ENCODE assay signal across 8 cellular contexts in the genomic region with DNA sequence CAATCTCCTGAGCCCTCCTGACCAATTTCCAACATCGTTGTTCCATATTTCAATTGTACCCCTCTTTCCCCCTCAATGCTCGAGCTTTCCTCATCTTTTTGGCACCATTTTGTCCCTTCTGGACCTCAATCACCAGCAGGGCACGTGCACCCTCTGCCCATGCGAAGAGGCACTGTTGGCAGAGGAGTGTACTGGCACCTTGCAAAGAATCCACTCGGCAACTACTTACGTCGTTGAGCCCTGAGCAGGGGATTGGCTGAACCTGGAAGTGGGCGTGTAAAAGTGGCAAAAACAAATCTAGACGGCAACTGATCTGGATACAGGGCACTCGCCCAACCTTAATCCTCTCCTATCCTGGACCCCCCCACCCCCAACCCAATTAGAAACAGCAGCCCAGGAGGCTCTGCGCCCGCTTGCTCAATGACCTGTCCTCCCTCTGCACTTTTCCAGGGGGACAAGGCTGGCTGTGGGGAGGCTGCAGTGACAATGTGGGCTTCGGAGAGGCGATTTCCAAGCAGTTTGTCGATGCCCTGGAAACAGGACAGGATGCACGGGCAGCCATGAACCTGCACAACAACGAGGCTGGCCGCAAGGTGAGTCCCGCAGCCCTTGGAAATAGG. TPM values are rescaled to one million over a fixed set of nuclear protein-coding genes. Genes with fewer than 3 reads are reported as not detected.
DNase-seq lines count a peak whose midpoint lies in the region; ATAC-seq, FAIRE-seq and TF ChIP-seq lines count a peak whose summit lies in the region.

No MANE protein-coding gene starts in this region.

- peaks cover 21% of the 10 kb centered on the region for H3K27me3 ChIP-seq in OCI-LY3 (ENCODE audit: low read depth, low read length)
- peaks cover 0 to 36% (median 3%) of the 10 kb centered on the region in 4 donors for H3K27me3 ChIP-seq in esophagus muscularis mucosa
- H3K27me3 ChIP-seq in muscle layer of colon (ENCODE audit: control insufficient read depth in 1 of 2, insufficient read depth in 2 of 2, low read length in 2 of 2) = peaks cover 18 to 26% of the 10 kb centered on the region in 2 donors

- H2AFZ ChIP-seq in OCI-LY3 (ENCODE audit: low read depth, low read length) = peak overlapping the region; percentile 90

- no peak for TF ChIP-seq CTCF in D721Med (IDR thresholded peaks at IDR 0.05; ENCODE audit: insufficient read depth, missing control alignments)
- TF ChIP-seq CTCF in OCI-LY3 (IDR thresholded peaks at IDR 0.05; ENCODE audit: low read depth, low read length) = no peak
- TF ChIP-seq CTCF in esophagus muscularis mucosa (IDR thresholded peaks at IDR 0.05) = no peak

- H3K4me1 ChIP-seq in OCI-LY3 (ENCODE audit: low read length) = 0 out of 2 replicates have a peak, but pooled peaks cover 3% of the 10 kb centered on the region
- peaks cover 13 to 20% (median 16%) of the 10 kb centered on the region in 4 donors for H3K4me1 ChIP-seq in esophagus muscularis mucosa
- H3K4me1 ChIP-seq in muscle layer of colon (ENCODE audit: insufficient read depth, low read length) = peaks cover 8% of the 10 kb centered on the region

- DNase-seq in D721Med (ENCODE audit: insufficient read length, low spot score) = peak; percentile 41
- DNase-seq in HuH-7.5 (ENCODE audit: low spot score) = peak; percentile 68
- peak; percentile 87 for DNase-seq in activated T-cell treated with anti-CD3 and anti-CD28 coated beads for 48 hours (ENCODE audit: low read depth)
- DNase-seq in esophagus muscularis mucosa (ENCODE audit: extremely low spot score) = peak; percentile 98
- peak; percentile 67 to 88 for DNase-seq in stimulated activated CD8-positive, alpha-beta memory T cell treated with anti-CD3 and anti-CD28 coated beads, Interleukin-4, amount 100 ng/mL, for 4 hours (ENCODE audit: low read depth in 2 of 2, low spot score in 1 of 2)

- H3K9ac ChIP-seq in OCI-LY3 (ENCODE audit: low read length) (peak overlapping the region; percentile 39), muscle layer of colon (ENCODE audit: low read length) (no peak overlapping the region)

- 3% methylated on average over 11 of the region's 19 CpGs for WGBS in esophagus muscularis mucosa

- FAIRE-seq in D721Med (lab: Jason Lieb, UNC) = peak; percentile 80

- intact Hi-C loops in esophagus muscularis mucosa (cut with DNase I) = no loop called here

- H3K9me3 ChIP-seq in OCI-LY3 (ENCODE audit: insufficient read depth, low read length) = no peaks in the 10 kb centered on the region
- no peaks in the 10 kb centered on the region for H3K9me3 ChIP-seq in esophagus muscularis mucosa
- H3K9me3 ChIP-seq in muscle layer of colon (ENCODE audit: low read length) = no peaks in the 10 kb centered on the region

- H3K27ac ChIP-seq in OCI-LY3 (ENCODE audit: low read length) (no peak overlapping the region), esophagus muscularis mucosa (replicated peaks in 1 of 4) (no peak overlapping the region), muscle layer of colon (ENCODE audit: low read depth, low read length) (no peak overlapping the region)

- no peak for TF ChIP-seq EP300 in esophagus muscularis mucosa (IDR thresholded peaks at IDR 0.05)

- peak overlapping the region; percentile 86 for H3K4me3 ChIP-seq in OCI-LY3 (ENCODE audit: low read length)
- H3K4me3 ChIP-seq in esophagus muscularis mucosa = peak overlapping the region; percentile 52 to 60 (median 56)
- peak overlapping the region; percentile 50 to 70 for H3K4me3 ChIP-seq in muscle layer of colon (ENCODE audit: low read depth in 1 of 2, low read length in 2 of 2)

- TF ChIP-seq POLR2A in esophagus muscularis mucosa (IDR thresholded peaks at IDR 0.05; ENCODE audit: low read depth) = no peak

- H3K79me2 ChIP-seq in OCI-LY3 (ENCODE audit: low read length) = no peaks in the 10 kb centered on the region

- peak overlapping the region; percentile 100 for H3K4me2 ChIP-seq in OCI-LY3 (ENCODE audit: low read length)

- H3K36me3 ChIP-seq in OCI-LY3 (replicated peaks; ENCODE audit: low read depth, low read length) = no peaks in the 10 kb centered on the region
- peaks cover under 1 to 16% (median 9%) of the 10 kb centered on the region in 4 donors for H3K36me3 ChIP-seq in esophagus muscularis mucosa
- H3K36me3 ChIP-seq in muscle layer of colon (ENCODE audit: insufficient read depth, low read length) = peaks cover 1% of the 10 kb centered on the region

- no peaks in the 10 kb centered on the region for H4K20me1 ChIP-seq in OCI-LY3 (ENCODE audit: insufficient read depth, low read length)

- peak; percentile 98 for ATAC-seq in GM21526 (IDR thresholded peaks at IDR 0.05; ENCODE audit: low FRiP score, unreplicated experiment)

RNA-seq across cellular contexts. Expression of gene WNT8B, which starts 18.8 kb away (rescaled TPM):
- total RNA-seq in esophagus muscularis mucosa = not detected

RNA-seq across cellular contexts. Expression of gene SEC31B, which starts 38.1 kb away (rescaled TPM):
- 1 to 10 TPM; 2.8 to 5.2 (median 4.1) TPM for total RNA-seq in esophagus muscularis mucosa

RNA-seq across cellular contexts. Expression of gene NDUFB8, which starts 48.1 kb away (rescaled TPM):
- total RNA-seq in esophagus muscularis mucosa = 100 to 1,000 TPM; 231 to 315 (median 279) TPM

RNA-seq across cellular contexts. Expression of gene HIF1AN, which starts 54.2 kb away (rescaled TPM):
- 10 to 100 TPM in 3 of 4 donors, 1 to 10 TPM in 1; 7.6 to 15.4 (median 13.6) TPM for total RNA-seq in esophagus muscularis mucosa

Comparison
In these comparisons a context has a peak if more than half of its experiments do, and no peak if none do; other contexts are left out.
1. DNase-seq: peak in every context shown above with its lines; median percentile 98 in esophagus muscularis mucosa; 87 in activated T-cell treated with anti-CD3 and anti-CD28 coated beads for 48 hours; 78 in stimulated activated CD8-positive, alpha-beta memory T cell treated with anti-CD3 and anti-CD28 coated beads, Interleukin-4, amount 100 ng/mL, for 4 hours; 68 in HuH-7.5; 41 in D721Med.